In genomic region chr11:68158580-68158979, GRCh38 we compare ENCODE assay signal across 32 cellular contexts.
"Had no signal": no experiment of that assay in that cellular context is flagged by ENCODE, and none has a peak within 500 bp of the region (broad histone marks: within the 10 kb centered on the region; RNA-seq: fewer than 3 reads in every experiment).

No MANE protein-coding gene starts in this region.

- H3K4me1 ChIP-seq: SJCRH30 had no signal

- H3K27ac Mint-ChIP-seq: activated CD4-positive, alpha-beta memory T cell treated with anti-CD3 and anti-CD28 coated beads for 36 hours; activated CD4-positive, alpha-beta T cell treated with anti-CD3 and anti-CD28 coated beads for 36 hours; activated naive CD8-positive, alpha-beta T cell; activated naive CD8-positive, alpha-beta T cell treated with anti-CD3 and anti-CD28 coated beads, Interleukin-2, amount 50 U/mL, for 24 hours; activated T-helper 2 cell treated with anti-CD3 and anti-CD28 coated beads, Interferon-gamma antibody, Interleukin-2, Interleukin-4, amounts not matched to agents 10 μg/mL and 5 μg/mL and 100 μg/mL, durations not matched to agents 14 hours and 24 hours and 36 hours had no signal

- H3K27me3 Mint-ChIP-seq: activated CD4-positive, alpha-beta memory T cell treated with anti-CD3 and anti-CD28 coated beads for 36 hours; activated CD4-positive, alpha-beta T cell treated with anti-CD3 and anti-CD28 coated beads for 36 hours; activated naive CD8-positive, alpha-beta T cell; activated naive CD8-positive, alpha-beta T cell treated with anti-CD3 and anti-CD28 coated beads, Interleukin-2, amount 50 U/mL, for 24 hours had no signal

- H3K4me1 Mint-ChIP-seq: activated naive CD8-positive, alpha-beta T cell treated with anti-CD3 and anti-CD28 coated beads, Interleukin-2, amount 50 U/mL, for 24 hours had no signal

- H2AFZ ChIP-seq: PC-9 had no signal

- H3K27me3 ChIP-seq: brain microvascular endothelial cell, SJCRH30 had no signal

- H3K9me3 Mint-ChIP-seq: activated CD4-positive, alpha-beta memory T cell treated with anti-CD3 and anti-CD28 coated beads for 36 hours; activated naive CD8-positive, alpha-beta T cell treated with anti-CD3 and anti-CD28 coated beads, Interleukin-2, amount 50 U/mL, for 24 hours; activated T-cell treated with anti-CD3 and anti-CD28 coated beads, Interleukin-2, amount 50 U/mL, for 72 hours; activated T-helper 2 cell treated with anti-CD3 and anti-CD28 coated beads, Interferon-gamma antibody, Interleukin-2, Interleukin-4, amounts not matched to agents 10 μg/mL and 5 μg/mL and 100 μg/mL, durations not matched to agents 14 hours and 24 hours and 36 hours had no signal

- H3K27ac ChIP-seq: brain microvascular endothelial cell, PC-9, SJCRH30, SK-N-MC, WERI-Rb-1 had no signal

- H3K4me2 ChIP-seq: PC-9 had no signal

- DNase-seq: activated CD4-positive, alpha-beta memory T cell treated with anti-CD3 and anti-CD28 coated beads for 36 hours; activated CD4-positive, alpha-beta T cell treated with anti-CD3 and anti-CD28 coated beads for 36 hours; activated CD4-positive, alpha-beta T cell treated with anti-CD3 and anti-CD28 coated beads, Interleukin-2, amount 50 U/mL, for 1 hour; activated CD8-positive, alpha-beta memory T cell treated with anti-CD3 and anti-CD28 coated beads, Interleukin-2, amount 50 U/mL, for 4 hours; activated gamma-delta T cell; activated naive CD4-positive, alpha-beta T cell treated with Interleukin-2 at 50 U/mL for 16 hours; activated naive CD8-positive, alpha-beta T cell treated with anti-CD3 and anti-CD28 coated beads, Interleukin-2, amount 50 U/mL, for 24 hours; activated T-cell treated with anti-CD3 and anti-CD28 coated beads, Interleukin-2, amount 50 U/mL, for 72 hours; anterior cingulate cortex; brain microvascular endothelial cell; central memory CD4-positive, alpha-beta T cell; NCI-H1092 treated with DMSO at 0.1 percent for 48 hours; NCI-H1417; NCI-H146; NCI-H187; NCI-H2029 treated with DMSO at 0.1 percent for 48 hours; NCI-H2107; NCI-H2171; NCI-H510A; NCI-H526; NCI-H748 treated with DMSO at 0.1 percent for 48 hours; NK-92 treated with Interleukin-12 subunit alpha and Interleukin-12 subunit beta, amount 100 ng/mL, for 24 hours; PC-9; SHP77; SJCRH30; T1000 had no signal

- H3K4me3 Mint-ChIP-seq: activated CD4-positive, alpha-beta memory T cell treated with anti-CD3 and anti-CD28 coated beads for 36 hours; activated CD4-positive, alpha-beta T cell treated with anti-CD3 and anti-CD28 coated beads for 36 hours; activated naive CD8-positive, alpha-beta T cell; activated naive CD8-positive, alpha-beta T cell treated with anti-CD3 and anti-CD28 coated beads, Interleukin-2, amount 50 U/mL, for 24 hours; activated T-cell treated with anti-CD3 and anti-CD28 coated beads, Interleukin-2, amount 50 U/mL, for 72 hours had no signal

- H3K9me3 ChIP-seq: SJCRH30 had no signal

- ATAC-seq: activated CD4-positive, alpha-beta T cell treated with anti-CD3 and anti-CD28 coated beads for 36 hours; activated CD4-positive, CD25-positive, alpha-beta regulatory T cell treated with anti-CD3 and anti-CD28 coated beads, Interleukin-2, amount 50 U/mL, for 24 hours; activated naive CD8-positive, alpha-beta T cell treated with anti-CD3 and anti-CD28 coated beads, Interleukin-2, amount 50 U/mL, for 24 hours; activated T-cell treated with anti-CD3 and anti-CD28 coated beads, Interleukin-2, amount 50 U/mL, for 72 hours; K562 had no signal
